Comparison of ENCODE assay signal across 15 cellular contexts in genomic region chr21:35467536-35467935, GRCh38.
"Had no signal": no experiment of that assay in that cellular context is flagged by ENCODE, and none has a peak within 500 bp of the region (broad histone marks: within the 10 kb centered on the region; RNA-seq: fewer than 3 reads in every experiment).

No MANE protein-coding gene starts in this region.

- ATAC-seq: left ventricle myocardium superior had no signal

- H3K4me3 ChIP-seq: esophagus muscularis mucosa, ovary, sigmoid colon had no signal

- H3K27me3 ChIP-seq: brain microvascular endothelial cell, esophagus muscularis mucosa, ovary, sigmoid colon had no signal

- H3K36me3 ChIP-seq: brain microvascular endothelial cell, esophagus muscularis mucosa, ovary, sigmoid colon had no signal

- H3K27ac ChIP-seq: brain microvascular endothelial cell, esophagus muscularis mucosa, ovary, sigmoid colon had no signal

- H3K4me1 ChIP-seq: esophagus muscularis mucosa, sigmoid colon had no signal

- FAIRE-seq: frontal cortex, kidney had no signal

- H3K27ac Mint-ChIP-seq: activated naive CD4-positive, alpha-beta T cell treated with anti-CD3 and anti-CD28 coated beads, Interleukin-2, amount 10 ng/mL, durations not matched to agents 7 days and 5 days; activated T-helper 2 cell treated with anti-CD3 and anti-CD28 coated beads, Interferon-gamma antibody, Interleukin-2, Interleukin-4, amounts not matched to agents 10 μg/mL and 5 μg/mL and 100 μg/mL, durations not matched to agents 14 hours and 24 hours and 36 hours; nephron progenitor cell; stimulated activated naive CD8-positive, alpha-beta T cell treated with anti-CD3 and anti-CD28 coated beads, Interleukin-15, Interleukin-2, amounts not matched to agents 100 ng/mL and 50 ng/mL, for 24 hours had no signal

- DNase-seq: activated CD4-positive, alpha-beta T cell treated with anti-CD3 and anti-CD28 coated beads, Interleukin-2, amount 50 U/mL, for 1 hour; activated naive CD4-positive, alpha-beta T cell treated with anti-CD3 and anti-CD28 coated beads, Interleukin-2, amount 10 ng/mL, durations not matched to agents 7 days and 5 days; activated T-cell treated with anti-CD3 and anti-CD28 coated beads for 4 hours; amygdala; brain microvascular endothelial cell; kidney; left ventricle myocardium superior; nephron progenitor cell; ovary; sigmoid colon; stimulated activated CD4-positive, alpha-beta T cell treated with anti-CD3 and anti-CD28 coated beads, Interleukin-4, amount 100 ng/mL, for 1 hour had no signal

- H3K27me3 Mint-ChIP-seq: activated naive CD4-positive, alpha-beta T cell treated with anti-CD3 and anti-CD28 coated beads, Interleukin-2, amount 10 ng/mL, durations not matched to agents 7 days and 5 days; stimulated activated naive CD8-positive, alpha-beta T cell treated with anti-CD3 and anti-CD28 coated beads, Interleukin-15, Interleukin-2, amounts not matched to agents 100 ng/mL and 50 ng/mL, for 24 hours had no signal

- H3K4me3 Mint-ChIP-seq: activated naive CD4-positive, alpha-beta T cell treated with anti-CD3 and anti-CD28 coated beads, Interleukin-2, amount 10 ng/mL, durations not matched to agents 7 days and 5 days; nephron progenitor cell; stimulated activated naive CD8-positive, alpha-beta T cell treated with anti-CD3 and anti-CD28 coated beads, Interleukin-15, Interleukin-2, amounts not matched to agents 100 ng/mL and 50 ng/mL, for 24 hours had no signal

- H3K9me3 ChIP-seq: esophagus muscularis mucosa, ovary, sigmoid colon had no signal
